Comparison of ENCODE assay signal across 8 cellular contexts in genomic region chr19:45076851-45077730, GRCh38. TPM values are rescaled to one million over a fixed set of nuclear protein-coding genes. Genes with fewer than 3 reads are reported as not detected.
DNase-seq lines count a peak whose midpoint lies in the region; ATAC-seq and TF ChIP-seq lines count a peak whose summit lies in the region.

No MANE protein-coding gene starts in this region.

- peak overlapping the region; percentile 85 for H3K4me3 Mint-ChIP-seq in CD4-positive, alpha-beta T cell
- H3K4me3 Mint-ChIP-seq in nephron: peak overlapping the region; percentile 61 to 79 (median 72)

- peaks cover 4% of the 10 kb centered on the region for H4K20me1 ChIP-seq in Loucy (ENCODE audit: insufficient read depth, low read length, poor library complexity, severe bottlenecking)

- intact Hi-C loops in CD4-positive, alpha-beta T cell (cut with DNase I, micrococcal nuclease): no loop called here

- ATAC-seq in CD4-positive, alpha-beta T cell (ENCODE audit: poor library complexity): no peak
- ATAC-seq in GM21529 (IDR thresholded peaks at IDR 0.05; ENCODE audit: unreplicated experiment): no peak

- no peaks in the 10 kb centered on the region for H3K27me3 ChIP-seq in CD4-positive, alpha-beta T cell (ENCODE audit: control insufficient read depth, insufficient read depth, low read length)
- H3K27me3 ChIP-seq in Loucy (ENCODE audit: insufficient read depth, low read length, poor library complexity, severe bottlenecking): no peaks in the 10 kb centered on the region

- peak overlapping the region; percentile 33 for H3K27ac Mint-ChIP-seq in CD4-positive, alpha-beta T cell
- H3K27ac Mint-ChIP-seq in nephron: peak overlapping the region in 1 of 3 experiments; percentile 70

- H3K4me1 Mint-ChIP-seq in CD4-positive, alpha-beta T cell (ENCODE audit: low read depth): peaks cover 42% of the 10 kb centered on the region
- H3K4me1 Mint-ChIP-seq in nephron: peaks cover 18% of the 10 kb centered on the region

- DNase-seq in CD4-positive, alpha-beta T cell: no peak
- DNase-seq in coronary artery (ENCODE audit: low spot score): no peak
- no peak for DNase-seq in cortex of kidney (lab: John Stamatoyannopoulos, UW)
- DNase-seq in caudate nucleus (lab: John Stamatoyannopoulos, UW): no peak
- DNase-seq in NCI-H2107 (lab: John Stamatoyannopoulos, UW): no peak

- no peaks in the 10 kb centered on the region for H3K36me3 ChIP-seq in Loucy (ENCODE audit: insufficient read depth, low read length)

- POLR2A ChIA-PET in CD4-positive, alpha-beta T cell (lab: Charles Lee): interaction anchor here (2.8 to 4.0 kb wide), 2 partner anchors 14 to 15 kb away, joined by 9 to 49 read pairs; partner anchors contain the start of gene PPP1R37

- CTCF ChIA-PET in CD4-positive, alpha-beta T cell (lab: Charles Lee): interaction anchor here (1.1 kb wide), 1 partner anchor 18 kb away, joined by 3 read pairs; no protein-coding TSS in a partner anchor

- TF ChIP-seq CTCF in CD4-positive, alpha-beta T cell (IDR thresholded peaks at IDR 0.05): no peak
- no peak for TF ChIP-seq CTCF in Loucy (conservative IDR thresholded peaks at IDR 0.05; ENCODE audit: low read length)
- TF ChIP-seq CTCF in coronary artery (IDR thresholded peaks at IDR 0.05): no peak
- no peak for TF ChIP-seq CTCF in nephron (IDR thresholded peaks at IDR 0.05; ENCODE audit: unreplicated experiment in 3 of 3)

- peaks cover 14% of the 10 kb centered on the region for H3K36me3 Mint-ChIP-seq in CD4-positive, alpha-beta T cell (ENCODE audit: low read depth)
- peaks cover 9% of the 10 kb centered on the region for H3K36me3 Mint-ChIP-seq in nephron (ENCODE audit: low read depth)

- H3K9me2 ChIP-seq in Loucy (replicated peaks; ENCODE audit: low read depth, low read length): no peaks in the 10 kb centered on the region

- 0 out of 2 replicates have a peak overlapping the region, but pooled peaks have one; percentile 33 for H2AFZ ChIP-seq in Loucy (ENCODE audit: low read length)

- H3K4me1 ChIP-seq in Loucy (ENCODE audit: insufficient read depth, low read length, poor library complexity, severe bottlenecking): peaks cover 13% of the 10 kb centered on the region

- no peaks in the 10 kb centered on the region for H3K27me3 Mint-ChIP-seq in CD4-positive, alpha-beta T cell
- H3K27me3 Mint-ChIP-seq in nephron (ENCODE audit: low read depth): peaks cover 29% of the 10 kb centered on the region

- H3K9me3 Mint-ChIP-seq in CD4-positive, alpha-beta T cell: no peaks in the 10 kb centered on the region
- no peaks in the 10 kb centered on the region for H3K9me3 Mint-ChIP-seq in nephron

- H3K4me2 ChIP-seq in Loucy (ENCODE audit: low read depth, low read length, poor library complexity, severe bottlenecking): no peak overlapping the region

- H3K9me3 ChIP-seq in CD4-positive, alpha-beta T cell (ENCODE audit: control insufficient read depth, low read length): no peaks in the 10 kb centered on the region
- no peaks in the 10 kb centered on the region for H3K9me3 ChIP-seq in Loucy (ENCODE audit: insufficient read depth, low read depth, low read length)

- H3K79me2 ChIP-seq in Loucy (ENCODE audit: insufficient read depth, low read length): peaks cover 30% of the 10 kb centered on the region

- no peak overlapping the region for H3K9ac ChIP-seq in Loucy (ENCODE audit: low read depth, low read length, poor library complexity, severe bottlenecking)

- H3K27ac ChIP-seq in CD4-positive, alpha-beta T cell (ENCODE audit: low read depth, low read length): peak overlapping the region; percentile 65
- H3K27ac ChIP-seq in coronary artery: peak overlapping the region in 1 of 2 donors; percentile 83
- no peak overlapping the region for H3K27ac ChIP-seq in caudate nucleus (ENCODE audit: low read depth, low read length)

- H3F3A ChIP-seq in Loucy (ENCODE audit: low read depth): no peaks in the 10 kb centered on the region

- H3K4me3 ChIP-seq in Loucy (ENCODE audit: low read length, poor library complexity, severe bottlenecking) (no peak overlapping the region), coronary artery (peak overlapping the region; percentile 74)

RNA-seq across cellular contexts. Expression of gene ZNF296, which starts 0.8 kb away (rescaled TPM):
- 1 to 10 TPM; 2.0 to 2.4 TPM for total RNA-seq in CD4-positive, alpha-beta T cell

RNA-seq across cellular contexts. Expression of gene GEMIN7, which starts 2.0 kb away (rescaled TPM):
- 1 to 10 TPM; 4.0 to 4.8 TPM for total RNA-seq in CD4-positive, alpha-beta T cell

RNA-seq across cellular contexts. Expression of gene PPP1R37, which starts 15.9 kb away (rescaled TPM):
- total RNA-seq in CD4-positive, alpha-beta T cell: 10 to 100 TPM; 17.2 to 19.6 TPM

RNA-seq across cellular contexts. Expression of gene CLASRP, which starts 38.2 kb away (rescaled TPM):
- total RNA-seq in CD4-positive, alpha-beta T cell: 100 to 1,000 TPM; 152 to 154 TPM
